ENCODE assay signal across 8 cellular contexts in the genomic region with DNA sequence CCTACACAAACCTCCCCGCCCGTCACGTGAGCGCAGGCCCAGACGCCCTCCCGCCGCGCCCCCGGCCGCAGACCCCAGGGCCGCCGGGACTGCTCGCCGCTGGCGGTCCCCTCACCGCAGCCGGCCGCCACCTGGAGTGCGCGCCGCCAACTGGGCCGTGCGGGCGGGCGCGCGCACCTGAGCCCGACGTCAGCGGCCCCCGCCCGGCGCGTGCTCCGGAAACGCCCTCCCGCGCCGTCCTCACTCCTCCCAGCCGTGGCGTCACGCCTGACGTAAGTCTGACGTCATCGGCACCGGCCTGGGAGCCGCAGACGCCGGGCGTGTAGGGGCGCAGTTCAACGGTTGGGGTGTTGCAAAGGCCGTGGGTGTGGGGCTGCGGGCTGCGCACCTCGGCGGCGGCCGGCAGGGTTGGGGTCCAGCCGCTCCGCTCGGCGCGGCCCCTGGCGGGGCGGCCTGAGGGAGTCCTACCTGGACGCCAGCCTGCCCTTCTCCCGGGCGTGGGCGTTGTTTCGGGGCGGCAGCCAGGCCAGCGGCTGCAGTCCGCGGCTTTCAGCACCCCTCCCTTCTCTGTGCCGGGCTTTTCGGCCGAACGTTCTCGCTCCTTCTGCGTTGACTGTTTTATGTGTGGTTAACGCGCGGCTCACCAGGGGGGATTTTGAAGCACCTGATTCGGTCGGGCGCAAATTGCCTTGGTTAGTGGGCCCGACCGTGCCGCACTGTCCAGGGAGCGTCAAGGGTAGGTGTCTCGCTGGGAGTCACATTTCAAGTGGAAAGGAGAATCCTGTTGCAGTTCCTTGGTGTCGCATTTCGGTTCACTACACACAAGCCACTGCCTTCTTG. TPM values are rescaled to one million over a fixed set of nuclear protein-coding genes. Genes with fewer than 3 reads are reported as not detected.
A peak's percentile ranks its signal among the peaks of the same experiment; 100 is the strongest.
DNase-seq lines count a peak whose midpoint lies in the region; ATAC-seq lines count a peak whose summit lies in the region.

TSS of gene JOSD1 (minus strand) at position 155 of the 840 bp plus-strand sequence. CDS start 956 bp downstream, outside the sequence.

- H3K9me3 Mint-ChIP-seq in immature natural killer cell = no peaks in the 10 kb centered on the region

- H3K36me3 Mint-ChIP-seq in immature natural killer cell = peaks cover 0 to 7% (median 0%) of the 10 kb centered on the region in 3 donors

- H3K27ac Mint-ChIP-seq in immature natural killer cell = peak within 1 kb of the TSS; percentile 97 to 100 (median 98)

- peaks cover 19 to 41% (median 36%) of the 10 kb centered on the region in 3 donors for H3K27me3 Mint-ChIP-seq in immature natural killer cell (ENCODE audit: low read depth in 3 of 3)

- H3K4me3 Mint-ChIP-seq in immature natural killer cell = peak within 1 kb of the TSS; percentile 90 to 94 (median 93)

- DNase-seq in A172 (ENCODE audit: low spot score) (peak; percentile 63), NCI-H345 (lab: John Stamatoyannopoulos, UW) (peak; percentile 91), caudate nucleus (lab: John Stamatoyannopoulos, UW) (peak in 60 of 61 donors; percentile 28 to 98 (median 90)), immature natural killer cell (peak; percentile 100), smooth muscle cell of the brain vasculature (ENCODE audit: low read depth, low spot score) (peak; percentile 82)
- DNase-seq in activated CD4-positive, CD25-positive, alpha-beta regulatory T cell treated with anti-CD3 and anti-CD28 coated beads, Interleukin-2, amount 50 U/mL, for 16 hours (ENCODE audit: low read depth, low spot score) = peak; percentile 96

- peak within 1 kb of the TSS; percentile 97 for H3K27ac ChIP-seq in caudate nucleus (ENCODE audit: low read depth, low read length)

- H3K4me1 Mint-ChIP-seq in immature natural killer cell = peaks cover 57 to 62% of the 10 kb centered on the region in 2 donors

- ATAC-seq in GM18858 (IDR thresholded peaks at IDR 0.05; ENCODE audit: unreplicated experiment) (peak; percentile 22), HG03139 (IDR thresholded peaks at IDR 0.05; ENCODE audit: unreplicated experiment) (peak; percentile 30)

RNA-seq across cellular contexts. Expression of gene JOSD1, which starts in this region (rescaled TPM):
- total RNA-seq in A172 (2014; rRNA removed; shearing (Covaris generic)) = 43.3 and 44.5 TPM in 2 replicates
- 10 to 100 TPM; 10.6 to 17.9 (median 11.2) TPM for polyA plus RNA-seq in immature natural killer cell

Comparison
In these comparisons a context has a peak if more than half of its experiments do, and no peak if none do; other contexts are left out.
1. Peak in every context shown above with its lines: DNase-seq, ATAC-seq and H3K27ac ChIP-seq.